In the genomic region with DNA sequence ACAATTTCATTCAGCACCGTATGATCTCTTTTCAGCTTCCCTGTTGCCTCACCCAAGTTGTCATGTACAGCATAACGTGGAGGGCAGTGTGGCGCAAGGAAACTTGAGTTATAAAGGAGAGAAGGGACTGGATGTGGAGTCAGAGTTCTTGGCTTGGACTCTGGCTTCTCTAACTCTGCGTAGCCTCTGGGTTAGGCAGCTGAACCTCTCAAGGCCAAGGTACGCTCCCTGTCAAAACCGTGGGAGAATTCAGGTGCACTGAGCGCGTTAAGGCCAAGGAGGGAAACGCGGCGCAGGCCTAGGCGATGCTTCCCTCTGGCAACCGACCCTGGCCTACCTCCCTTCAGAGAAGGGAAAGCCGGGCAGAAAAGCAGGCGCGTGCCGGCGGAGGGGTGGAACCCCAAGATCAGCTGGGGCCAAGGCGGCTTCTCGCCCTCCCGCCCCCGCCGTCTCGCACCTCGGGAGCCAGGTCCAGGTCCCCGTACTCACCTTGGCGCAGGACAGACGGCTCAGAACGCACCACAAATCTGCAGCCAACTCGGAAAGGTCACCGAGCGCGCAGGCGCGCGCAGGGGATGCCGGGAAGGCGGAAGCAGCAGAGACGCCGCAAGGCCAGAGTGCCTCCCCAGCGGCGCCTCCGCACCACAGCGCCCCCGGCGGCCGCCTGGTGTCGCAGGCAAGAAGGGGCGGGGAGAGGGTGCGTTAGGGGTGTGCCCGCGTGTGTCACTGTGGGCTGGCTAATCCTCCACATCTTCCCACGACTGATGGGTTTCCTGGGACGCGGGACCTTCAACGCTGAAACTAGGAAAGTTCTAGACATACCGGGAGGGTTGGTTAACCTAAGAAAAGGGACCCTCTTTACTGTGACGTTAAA, we compare ENCODE assay signal across 8 cellular contexts. TPM values are rescaled to one million over a fixed set of nuclear protein-coding genes. Genes with fewer than 3 reads are reported as not detected.
DNase-seq lines count a peak whose midpoint lies in the region; ATAC-seq and TF ChIP-seq lines count a peak whose summit lies in the region.

No MANE protein-coding gene starts in this region.

- peak overlapping the region; percentile 79 for H3K4me3 ChIP-seq in GM23338
- peak overlapping the region; percentile 98 for H3K4me3 ChIP-seq in fibroblast of mammary gland (ENCODE audit: control insufficient read depth, low read depth, low read length)

- H3K79me2 ChIP-seq in GM23338 (replicated peaks; ENCODE audit: insufficient read depth) = peaks cover 41% of the 10 kb centered on the region

- H3K9me2 ChIP-seq in GM23338 (ENCODE audit: insufficient read depth) = no peaks in the 10 kb centered on the region

- H3K36me3 ChIP-seq in GM23338 (ENCODE audit: insufficient read depth) = no peaks in the 10 kb centered on the region; the same call in 1 of the 2 replicates

- H3K27ac Mint-ChIP-seq in GM23338 (peak overlapping the region; percentile 86), natural killer cell (peak overlapping the region; percentile 81 to 83)
- H3K27ac Mint-ChIP-seq in activated T-helper 17 cell treated with anti-CD3 and anti-CD28 coated beads, Interleukin-2, amount 50 U/mL, for 72 hours = peak overlapping the region; percentile 91

- peak overlapping the region; percentile 85 for H3K4me2 ChIP-seq in GM23338

- H3K36me3 Mint-ChIP-seq in GM23338 (ENCODE audit: low read depth) (peaks cover 3% of the 10 kb centered on the region; the same call in 1 of the 3 replicates), natural killer cell (no peaks in the 10 kb centered on the region)
- peaks cover 25% of the 10 kb centered on the region for H3K36me3 Mint-ChIP-seq in activated T-helper 17 cell treated with anti-CD3 and anti-CD28 coated beads, Interleukin-2, amount 50 U/mL, for 72 hours (ENCODE audit: low read depth)

- H3K4me1 ChIP-seq in GM23338 (ENCODE audit: insufficient read depth) = no peaks in the 10 kb centered on the region; the same call in 1 of the 2 replicates

- H2AFZ ChIP-seq in GM23338 = peak overlapping the region; percentile 99

- H3K27me3 ChIP-seq in GM23338 (ENCODE audit: insufficient read depth) = no peaks in the 10 kb centered on the region

- H3F3A ChIP-seq in GM23338 (replicated peaks; ENCODE audit: low read depth) = no peaks in the 10 kb centered on the region

- TF ChIP-seq CTCF in GM23338 (conservative IDR thresholded peaks at IDR 0.05; ENCODE audit: low read depth in 2 of 2) (peak; percentile 81 to 91), fibroblast of mammary gland (conservative IDR thresholded peaks at IDR 0.05; ENCODE audit: control insufficient read depth, insufficient read depth, low read depth, low read length) (peak; percentile 60), natural killer cell (IDR thresholded peaks at IDR 0.05) (peak; percentile 98)

- no peak overlapping the region for H3K27ac ChIP-seq in GM23338 (ENCODE audit: low read depth)

- H3K4me3 Mint-ChIP-seq in GM23338 (peak overlapping the region; percentile 93), natural killer cell (peak overlapping the region; percentile 91)
- H3K4me3 Mint-ChIP-seq in activated T-helper 17 cell treated with anti-CD3 and anti-CD28 coated beads, Interleukin-2, amount 50 U/mL, for 72 hours = peak overlapping the region; percentile 93

- intact Hi-C loops in natural killer cell (cut with micrococcal nuclease) = no loop called here

- H3K27me3 Mint-ChIP-seq in GM23338 (ENCODE audit: insufficient read depth, low read depth, poor library complexity) = no peaks in the 10 kb centered on the region
- H3K27me3 Mint-ChIP-seq in activated T-helper 17 cell treated with anti-CD3 and anti-CD28 coated beads, Interleukin-2, amount 50 U/mL, for 72 hours = peaks cover 4% of the 10 kb centered on the region
- H3K27me3 Mint-ChIP-seq in natural killer cell (ENCODE audit: low read depth in 2 of 2) = peaks cover 0 to 7% of the 10 kb centered on the region in 2 donors

- H3K9me3 Mint-ChIP-seq in GM23338 (no peaks in the 10 kb centered on the region), natural killer cell (no peaks in the 10 kb centered on the region)
- H3K9me3 Mint-ChIP-seq in activated T-helper 17 cell treated with anti-CD3 and anti-CD28 coated beads, Interleukin-2, amount 50 U/mL, for 72 hours = no peaks in the 10 kb centered on the region

- ATAC-seq in GM23338 (peak; percentile 98), natural killer cell (peak; percentile 99 to 100 (median 99))
- ATAC-seq in activated T-helper 17 cell treated with anti-CD3 and anti-CD28 coated beads, Interleukin-2, amount 50 U/mL, for 72 hours (replicated peaks) = peak; percentile 99

- peaks cover 7% of the 10 kb centered on the region for H4K20me1 ChIP-seq in GM23338 (replicated peaks; ENCODE audit: insufficient read depth)

- DNase-seq in ELF-1 (ENCODE audit: low read depth, low spot score) = peak; percentile 94
- DNase-seq in GM23338 (ENCODE audit: low spot score) = peak; percentile 88
- DNase-seq in LHCN-M2 (ENCODE audit: low read depth) = peak; percentile 86
- peak; percentile 95 for DNase-seq in RKO (ENCODE audit: low spot score)
- peak; percentile 89 for DNase-seq in fibroblast of mammary gland (ENCODE audit: low read depth)
- DNase-seq in natural killer cell = peak; percentile 97
- peak; percentile 88 to 96 (median 94) for DNase-seq in stimulated activated naive CD4-positive, alpha-beta T cell (lab: John Stamatoyannopoulos, UW)

- H3K4me1 Mint-ChIP-seq in GM23338 = peaks cover 8% of the 10 kb centered on the region; the same call in 2 of the 3 replicates
- no peaks in the 10 kb centered on the region for H3K4me1 Mint-ChIP-seq in activated T-helper 17 cell treated with anti-CD3 and anti-CD28 coated beads, Interleukin-2, amount 50 U/mL, for 72 hours
- peaks cover 5 to 28% of the 10 kb centered on the region in 2 donors for H3K4me1 Mint-ChIP-seq in natural killer cell

TF ChIP-seq in GM23338, 12 proteins besides CTCF, POLR2A, EP300 and RAD21:
- TF ChIP-seq POLR2AphosphoS5 (IDR thresholded peaks at IDR 0.05; ENCODE audit: low read depth) (peak; percentile 92), CREB1 (CRISPR knock-in tag; IDR thresholded peaks at IDR 0.05; ENCODE audit: low read depth) (peak; percentile 75)
- TF ChIP-seq, protein P1, sequence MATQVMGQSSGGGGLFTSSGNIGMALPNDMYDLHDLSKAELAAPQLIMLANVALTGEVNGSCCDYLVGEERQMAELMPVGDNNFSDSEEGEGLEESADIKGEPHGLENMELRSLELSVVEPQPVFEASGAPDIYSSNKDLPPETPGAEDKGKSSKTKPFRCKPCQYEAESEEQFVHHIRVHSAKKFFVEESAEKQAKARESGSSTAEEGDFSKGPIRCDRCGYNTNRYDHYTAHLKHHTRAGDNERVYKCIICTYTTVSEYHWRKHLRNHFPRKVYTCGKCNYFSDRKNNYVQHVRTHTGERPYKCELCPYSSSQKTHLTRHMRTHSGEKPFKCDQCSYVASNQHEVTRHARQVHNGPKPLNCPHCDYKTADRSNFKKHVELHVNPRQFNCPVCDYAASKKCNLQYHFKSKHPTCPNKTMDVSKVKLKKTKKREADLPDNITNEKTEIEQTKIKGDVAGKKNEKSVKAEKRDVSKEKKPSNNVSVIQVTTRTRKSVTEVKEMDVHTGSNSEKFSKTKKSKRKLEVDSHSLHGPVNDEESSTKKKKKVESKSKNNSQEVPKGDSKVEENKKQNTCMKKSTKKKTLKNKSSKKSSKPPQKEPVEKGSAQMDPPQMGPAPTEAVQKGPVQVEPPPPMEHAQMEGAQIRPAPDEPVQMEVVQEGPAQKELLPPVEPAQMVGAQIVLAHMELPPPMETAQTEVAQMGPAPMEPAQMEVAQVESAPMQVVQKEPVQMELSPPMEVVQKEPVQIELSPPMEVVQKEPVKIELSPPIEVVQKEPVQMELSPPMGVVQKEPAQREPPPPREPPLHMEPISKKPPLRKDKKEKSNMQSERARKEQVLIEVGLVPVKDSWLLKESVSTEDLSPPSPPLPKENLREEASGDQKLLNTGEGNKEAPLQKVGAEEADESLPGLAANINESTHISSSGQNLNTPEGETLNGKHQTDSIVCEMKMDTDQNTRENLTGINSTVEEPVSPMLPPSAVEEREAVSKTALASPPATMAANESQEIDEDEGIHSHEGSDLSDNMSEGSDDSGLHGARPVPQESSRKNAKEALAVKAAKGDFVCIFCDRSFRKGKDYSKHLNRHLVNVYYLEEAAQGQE (IDR thresholded peaks at IDR 0.05; ENCODE audit: unreplicated experiment) = no peak
- TF ChIP-seq, protein P2, sequence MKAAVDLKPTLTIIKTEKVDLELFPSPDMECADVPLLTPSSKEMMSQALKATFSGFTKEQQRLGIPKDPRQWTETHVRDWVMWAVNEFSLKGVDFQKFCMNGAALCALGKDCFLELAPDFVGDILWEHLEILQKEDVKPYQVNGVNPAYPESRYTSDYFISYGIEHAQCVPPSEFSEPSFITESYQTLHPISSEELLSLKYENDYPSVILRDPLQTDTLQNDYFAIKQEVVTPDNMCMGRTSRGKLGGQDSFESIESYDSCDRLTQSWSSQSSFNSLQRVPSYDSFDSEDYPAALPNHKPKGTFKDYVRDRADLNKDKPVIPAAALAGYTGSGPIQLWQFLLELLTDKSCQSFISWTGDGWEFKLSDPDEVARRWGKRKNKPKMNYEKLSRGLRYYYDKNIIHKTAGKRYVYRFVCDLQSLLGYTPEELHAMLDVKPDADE (IDR thresholded peaks at IDR 0.05) = peak; percentile 80

RNA-seq across cellular contexts. Expression of a gene that starts 7.0 kb away (rescaled TPM):
- not detected in 2 replicates for total RNA-seq in GM23338 (2014; rRNA removed; shearing (Covaris generic))
- polyA plus RNA-seq in GM23338 (2016; fragmentation: Nextera tagmentation; extraction: Ambion mirVana) = 0.24 TPM in 1 of 2 replicates, not detected in the other
- total RNA-seq in LHCN-M2 (2014; rRNA removed) (3.3 and 3.5 TPM in 2 replicates), natural killer cell (1 to 10 TPM in 2 of 3 donors, under 1 TPM in 1; 0.75 to 2.2 (median 1.4) TPM)
- polyA plus RNA-seq in LHCN-M2 (2012) = 0.47 TPM
- under 1 TPM in 1 of 2 donors, not detected in 1; 0.95 TPM for total RNA-seq in activated T-helper 17 cell treated with anti-CD3 and anti-CD28 coated beads, Interleukin-2, amount 50 U/mL, for 72 hours

RNA-seq across cellular contexts. Expression of a gene that starts 21.1 kb away (rescaled TPM):
- total RNA-seq in GM23338 (2014; rRNA removed; shearing (Covaris generic)) = not detected in 2 replicates
- not detected in 2 replicates for polyA plus RNA-seq in GM23338 (2016; fragmentation: Nextera tagmentation; extraction: Ambion mirVana)
- not detected in 2 replicates for total RNA-seq in LHCN-M2 (2014; rRNA removed)
- not detected for polyA plus RNA-seq in LHCN-M2 (2012)
- total RNA-seq in activated T-helper 17 cell treated with anti-CD3 and anti-CD28 coated beads, Interleukin-2, amount 50 U/mL, for 72 hours = not detected
- total RNA-seq in natural killer cell = not detected
